ENCODE assay signal across 8 cellular contexts in the genomic region with DNA sequence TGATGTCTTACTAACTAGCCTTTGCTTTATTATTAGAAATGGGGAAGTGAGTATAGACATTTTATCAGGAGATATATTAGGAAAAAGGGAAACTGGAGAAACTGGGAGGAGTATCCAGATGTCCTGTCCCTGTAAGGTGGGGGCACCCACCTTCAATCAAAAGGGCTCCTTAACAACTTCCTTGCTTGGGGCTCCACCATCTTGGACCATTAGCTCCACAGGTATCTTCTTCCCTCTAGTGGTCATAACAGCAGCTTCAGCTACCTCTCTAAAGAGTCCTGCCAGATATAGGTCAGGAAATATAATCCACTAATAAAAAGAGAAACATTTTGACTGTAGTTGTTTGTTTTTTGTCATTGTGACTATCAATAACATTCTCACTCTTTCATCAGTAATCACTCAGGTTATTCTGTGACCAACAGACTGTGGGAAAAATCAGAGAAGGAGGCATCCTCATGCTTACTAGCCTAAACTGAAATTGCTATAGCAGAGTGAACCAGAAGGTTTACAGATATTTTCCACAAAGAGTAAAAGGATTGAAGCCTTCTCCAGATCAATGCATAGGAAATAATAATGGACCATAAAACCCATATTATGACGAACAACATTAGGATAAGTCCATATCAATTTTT. TPM values are rescaled to one million over a fixed set of nuclear protein-coding genes. Genes with fewer than 3 reads are reported as not detected.
DNase-seq lines count a peak whose midpoint lies in the region; ATAC-seq, FAIRE-seq and TF ChIP-seq lines count a peak whose summit lies in the region.

No MANE protein-coding gene starts in this region.

- no peak overlapping the region for H3K4me3 ChIP-seq in WERI-Rb-1 (ENCODE audit: low read depth, low read length)
- H3K4me3 ChIP-seq in aorta (ENCODE audit: low read length in 2 of 2) = no peak overlapping the region

- H3K9me3 Mint-ChIP-seq in neural crest cell (no peaks in the 10 kb centered on the region), immature natural killer cell (peaks cover 0 to 4% (median 0%) of the 10 kb centered on the region in 6 donors)

- H3K4me1 ChIP-seq in aorta (ENCODE audit: control insufficient read depth in 1 of 2, insufficient read depth in 2 of 2, low read length in 2 of 2) = no peaks in the 10 kb centered on the region

- H3K4me3 Mint-ChIP-seq in neural crest cell (no peak overlapping the region), immature natural killer cell (no peak overlapping the region)

- FAIRE-seq in GM12891 (lab: Jason Lieb, UNC) = no peak

- H3K27me3 Mint-ChIP-seq in neural crest cell (ENCODE audit: low read depth) = peaks cover 3% of the 10 kb centered on the region
- H3K27me3 Mint-ChIP-seq in immature natural killer cell (ENCODE audit: low read depth in 3 of 3) = peaks cover 0 to 2% (median 1%) of the 10 kb centered on the region in 3 donors

- peak; percentile 8 for DNase-seq in GM12891 (ENCODE audit: insufficient read length, low spot score)
- DNase-seq in HPDE6-E6E7 (ENCODE audit: extremely low spot score) = peak; percentile 38
- DNase-seq in WERI-Rb-1 = no peak
- DNase-seq in neural crest cell (ENCODE audit: low read depth, low spot score) = no peak
- DNase-seq in immature natural killer cell = no peak
- DNase-seq in Ammon's horn (ENCODE audit: low spot score) = no peak
- no peak for DNase-seq in aorta

- H3K27ac ChIP-seq in WERI-Rb-1 = no peak overlapping the region
- no peak overlapping the region for H3K27ac ChIP-seq in aorta (ENCODE audit: low read depth in 1 of 2, low read length in 2 of 2)

- H3K27ac Mint-ChIP-seq in neural crest cell (ENCODE audit: unreplicated experiment) (no peak overlapping the region), immature natural killer cell (no peak overlapping the region)

- H3K4me1 Mint-ChIP-seq in neural crest cell (no peaks in the 10 kb centered on the region), immature natural killer cell (no peaks in the 10 kb centered on the region)

- H3K36me3 Mint-ChIP-seq in neural crest cell (ENCODE audit: low read depth) (no peaks in the 10 kb centered on the region), immature natural killer cell (no peaks in the 10 kb centered on the region)

- intact Hi-C loops in aorta (cut with DNase I) = no loop called here

- H3K27me3 ChIP-seq in WERI-Rb-1 (ENCODE audit: insufficient read depth, low read depth, severe bottlenecking) = peaks cover 61% of the 10 kb centered on the region
- no peaks in the 10 kb centered on the region for H3K27me3 ChIP-seq in aorta (ENCODE audit: control insufficient read depth in 1 of 2, insufficient read depth in 2 of 2, low read length in 1 of 2)

- WGBS in aorta, 2 donors = 71 to 87% methylated on average over 1 of the region's 1 CpG

- TF ChIP-seq POLR2A in GM12891 (IDR thresholded peaks at IDR 0.05; ENCODE audit: low read depth, low read length) = no peak

- peak; percentile 93 for ATAC-seq in GM21528 (IDR thresholded peaks at IDR 0.05; ENCODE audit: low FRiP score, unreplicated experiment)
- no peak for ATAC-seq in aorta (ENCODE audit: low FRiP score)

- H3K9me3 ChIP-seq in WERI-Rb-1 (ENCODE audit: severe bottlenecking) (no peaks in the 10 kb centered on the region), aorta (ENCODE audit: control insufficient read depth, low read length) (no peaks in the 10 kb centered on the region)

- TF ChIP-seq CTCF in WERI-Rb-1 (IDR thresholded peaks at IDR 0.05; ENCODE audit: low read depth, low read length) = peak; percentile 31; the same call in 1 of the 2 replicates
- TF ChIP-seq CTCF in neural crest cell (conservative IDR thresholded peaks at IDR 0.05) = peak; percentile 65

- H3K36me3 ChIP-seq in WERI-Rb-1 = no peaks in the 10 kb centered on the region
- H3K36me3 ChIP-seq in aorta (ENCODE audit: control insufficient read depth in 1 of 2, insufficient read depth in 2 of 2, low read length in 1 of 2) = no peaks in the 10 kb centered on the region

TF ChIP-seq in GM12891, 5 proteins besides CTCF, POLR2A, EP300 and RAD21:
- TF ChIP-seq TAF1 (IDR thresholded peaks at IDR 0.05; ENCODE audit: low read depth, low read length) (no peak), SPI1 (IDR thresholded peaks at IDR 0.05; ENCODE audit: low read depth, low read length) (peak; percentile 39)

RNA-seq across cellular contexts. Expression of a gene that starts 10.4 kb away (rescaled TPM):
- polyA plus RNA-seq in GM12891 (2012; ENCODE audit: low read depth, missing spikeins) = not detected
- total RNA-seq in neural crest cell = not detected in 2 replicates
- not detected for polyA plus RNA-seq in immature natural killer cell
- total RNA-seq in aorta = not detected
- not detected for polyA plus RNA-seq in aorta

RNA-seq across cellular contexts. Expression of a gene that starts 21.6 kb away (rescaled TPM):
- not detected for polyA plus RNA-seq in GM12891 (2012; ENCODE audit: low read depth, missing spikeins)
- total RNA-seq in neural crest cell (0.45 and 0.56 TPM in 2 replicates), aorta (not detected)
- polyA plus RNA-seq in immature natural killer cell (not detected), aorta (not detected)

RNA-seq across cellular contexts. Expression of a gene that starts 32.8 kb away (rescaled TPM):
- not detected for polyA plus RNA-seq in GM12891 (2012; ENCODE audit: low read depth, missing spikeins)
- total RNA-seq in neural crest cell = not detected in 2 replicates
- not detected for polyA plus RNA-seq in immature natural killer cell
- total RNA-seq in aorta = not detected
- not detected for polyA plus RNA-seq in aorta

RNA-seq across cellular contexts. Expression of a gene that starts 36.7 kb away (rescaled TPM):
- polyA plus RNA-seq in GM12891 (2012; ENCODE audit: low read depth, missing spikeins) = not detected
- total RNA-seq in neural crest cell (not detected in 2 replicates), aorta (under 1 TPM in 1 of 2 donors, not detected in 1; 0.78 TPM)
- polyA plus RNA-seq in immature natural killer cell (1 to 10 TPM in 1 of 3 donors, not detected in 2; 1.9 TPM), aorta (under 1 TPM in 1 of 2 donors, not detected in 1; 0.23 TPM)

RNA-seq across cellular contexts. Expression of a gene that starts 41.7 kb away (rescaled TPM):
- not detected for polyA plus RNA-seq in GM12891 (2012; ENCODE audit: low read depth, missing spikeins)
- total RNA-seq in neural crest cell (not detected in 2 replicates), aorta (not detected)
- polyA plus RNA-seq in immature natural killer cell (not detected), aorta (not detected)

Comparison
In these comparisons a context has a peak if more than half of its experiments do, and no peak if none do; other contexts are left out.
1. DNase-seq: peak in GM12891 (single experiment) and HPDE6-E6E7 (single experiment); none in WERI-Rb-1 (single experiment), neural crest cell (single experiment), immature natural killer cell (0 of 3), Ammon's horn (single experiment) and aorta (0 of 2).